8 cellular contexts compared by ENCODE assay signal in the genomic region with DNA sequence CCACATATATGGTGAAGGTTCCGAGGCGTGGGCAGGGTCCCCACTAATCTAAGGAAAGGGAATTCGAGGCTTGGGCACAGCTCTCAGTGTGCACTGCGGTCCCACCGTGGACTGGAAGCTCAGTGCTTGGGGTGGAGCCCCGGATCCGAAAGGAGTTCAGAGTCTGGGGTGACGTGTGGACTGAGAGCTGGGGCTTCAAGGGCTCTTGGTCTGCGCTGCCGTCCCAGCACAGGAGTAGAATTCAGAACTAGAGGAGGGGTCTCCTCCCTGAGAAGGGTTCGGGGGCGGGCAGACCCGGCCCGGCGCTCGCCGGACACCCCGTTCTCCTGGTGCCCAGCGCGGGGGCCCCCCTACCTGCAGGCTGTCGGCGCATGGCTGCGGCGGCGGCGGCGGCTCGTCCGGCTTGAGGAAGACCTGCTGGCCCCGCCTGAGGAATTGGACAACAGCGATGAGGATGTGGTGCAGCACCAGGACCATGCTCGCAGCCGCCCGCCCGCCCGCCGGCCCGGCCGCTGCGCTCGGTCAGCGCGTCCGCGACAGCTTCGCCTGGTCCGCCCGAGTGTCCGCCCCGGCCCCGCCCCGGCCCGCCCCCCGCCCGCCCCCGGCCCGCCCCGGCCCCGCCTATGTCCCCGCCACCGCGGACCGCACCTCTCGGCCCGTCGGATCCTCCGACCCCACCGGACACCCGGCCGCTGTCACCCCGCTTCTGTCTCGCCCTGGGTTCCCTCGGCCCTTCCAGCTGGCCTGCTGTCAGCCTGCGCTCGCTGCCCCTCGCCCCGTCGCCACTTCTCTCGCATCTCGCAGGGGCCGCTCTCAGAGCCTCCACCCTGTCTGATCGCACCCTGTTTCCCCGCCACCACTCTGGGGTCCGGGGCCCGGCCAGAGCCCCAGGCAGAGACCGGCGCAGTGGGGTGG. TPM values are rescaled to one million over a fixed set of nuclear protein-coding genes. Genes with fewer than 3 reads are reported as not detected.
DNase-seq lines count a peak whose midpoint lies in the region; ATAC-seq, FAIRE-seq and TF ChIP-seq lines count a peak whose summit lies in the region.

No MANE protein-coding gene starts in this region.

- H3K9me3 ChIP-seq in Caco-2 (no peaks in the 10 kb centered on the region), HUES64 (ENCODE audit: insufficient read depth, low read depth, low read length) (no peaks in the 10 kb centered on the region), heart right ventricle (no peaks in the 10 kb centered on the region), prostate gland (no peaks in the 10 kb centered on the region)

- no TSS peak for BruUV-seq in Caco-2 (replicated peaks; lab: Mats Ljungman, UMichigan)

- WGBS in HUES64 = 7% methylated on average over 87 of the region's 87 CpGs
- WGBS in heart right ventricle, 2 donors = 3 to 4% methylated on average over 71 to 87 of the region's 87 CpGs
- WGBS in prostate gland = 5% methylated on average over 43 of the region's 87 CpGs

- H3K27me3 ChIP-seq in Caco-2 (replicated peaks; ENCODE audit: control insufficient read depth, insufficient read depth, low read length) = peaks cover 12% of the 10 kb centered on the region
- H3K27me3 ChIP-seq in HUES64 (ENCODE audit: insufficient read depth, low read length) = peaks cover 69% of the 10 kb centered on the region
- peaks cover 0 to 47% (median 0%) of the 10 kb centered on the region in 7 donors for H3K27me3 ChIP-seq in heart right ventricle
- peaks cover 2% of the 10 kb centered on the region for H3K27me3 ChIP-seq in prostate gland (replicated peaks; ENCODE audit: insufficient read depth)

- H3K36me3 ChIP-seq in Caco-2 (ENCODE audit: control insufficient read depth, insufficient read depth, low read length) (no peaks in the 10 kb centered on the region), HUES64 (ENCODE audit: insufficient read depth, low read length) (no peaks in the 10 kb centered on the region), heart right ventricle (no peaks in the 10 kb centered on the region), prostate gland (no peaks in the 10 kb centered on the region)

- H3K4me3 ChIP-seq in Caco-2 (ENCODE audit: low read depth, low read length) (peak overlapping the region; percentile 52), HUES64 (ENCODE audit: low read length) (peak overlapping the region; percentile 52), heart right ventricle (peak overlapping the region; percentile 58 to 75 (median 72)), prostate gland (peak overlapping the region; percentile 32 to 46)

- H3K4me1 ChIP-seq in Caco-2 (peaks cover 5% of the 10 kb centered on the region; the same call in 1 of the 2 replicates), HUES64 (ENCODE audit: insufficient read depth, low read length) (peaks cover 6% of the 10 kb centered on the region), heart right ventricle (peaks cover 8 to 57% (median 33%) of the 10 kb centered on the region in 9 donors), prostate gland (replicated peaks) (no peaks in the 10 kb centered on the region)

- DNase-seq in Caco-2 (peak in 1 of 2 experiments; percentile 63), heart right ventricle (peak in 1 of 2 donors; percentile 63), prostate gland (ENCODE audit: low spot score) (peak; percentile 15), NCI-H2029 treated with DMSO at 0.1 percent for 48 hours (lab: John Stamatoyannopoulos, UW) (no peak), RCC 7860 (ENCODE audit: low spot score) (no peak)

- ATAC-seq in heart right ventricle (peak; percentile 64 to 85 (median 75)), HG03520 (IDR thresholded peaks at IDR 0.05; ENCODE audit: unreplicated experiment) (no peak)

- TF ChIP-seq POLR2A in prostate gland (IDR thresholded peaks at IDR 0.05) = peak; percentile 23

- H3K9ac ChIP-seq in HUES64 (ENCODE audit: low read depth, low read length) = no peak overlapping the region

- no peaks in the 10 kb centered on the region for H3K4me1 Mint-ChIP-seq in Caco-2 (ENCODE audit: low read depth, unreplicated experiment)
- H3K4me1 Mint-ChIP-seq in activated naive CD4-positive, alpha-beta T cell treated with anti-CD3 and anti-CD28 coated beads, Interleukin-2, amount 50 U/mL, for 24 hours = no peaks in the 10 kb centered on the region

- peak overlapping the region; percentile 61 for H3K4me3 Mint-ChIP-seq in Caco-2 (ENCODE audit: unreplicated experiment)
- H3K4me3 Mint-ChIP-seq in activated naive CD4-positive, alpha-beta T cell treated with anti-CD3 and anti-CD28 coated beads, Interleukin-2, amount 50 U/mL, for 24 hours = peak overlapping the region; percentile 65

- H3K27ac ChIP-seq in HUES64 (ENCODE audit: low read depth, low read length) (no peak overlapping the region), heart right ventricle (peak overlapping the region; percentile 58 to 84 (median 73)), prostate gland (peak overlapping the region in 1 of 2 donors; percentile 8)

- CTCF ChIA-PET in Caco-2 (lab: Charles Lee) = interaction anchor here (0.7 to 6.2 kb wide), 8 partner anchors 42 to 171 kb away, joined by 3 to 56 read pairs (median 6); no protein-coding TSS in a partner anchor

- no peak overlapping the region for H3K27ac Mint-ChIP-seq in Caco-2 (ENCODE audit: unreplicated experiment)
- no peak overlapping the region for H3K27ac Mint-ChIP-seq in activated naive CD4-positive, alpha-beta T cell treated with anti-CD3 and anti-CD28 coated beads, Interleukin-2, amount 50 U/mL, for 24 hours

- TF ChIP-seq CTCF in Caco-2 (IDR thresholded peaks at IDR 0.05; ENCODE audit: insufficient read depth in 1 of 2, low read depth in 1 of 2, low read length in 1 of 2, severe bottlenecking in 1 of 2, unreplicated experiment in 1 of 2) (no peak), heart right ventricle (IDR thresholded peaks at IDR 0.05) (no peak), prostate gland (IDR thresholded peaks at IDR 0.05) (no peak)

- no peaks in the 10 kb centered on the region for H3K9me3 Mint-ChIP-seq in Caco-2 (ENCODE audit: unreplicated experiment)
- no peaks in the 10 kb centered on the region for H3K9me3 Mint-ChIP-seq in activated naive CD4-positive, alpha-beta T cell treated with anti-CD3 and anti-CD28 coated beads, Interleukin-2, amount 50 U/mL, for 24 hours

- H3K36me3 Mint-ChIP-seq in Caco-2 (ENCODE audit: insufficient read depth, unreplicated experiment) = no peaks in the 10 kb centered on the region
- H3K36me3 Mint-ChIP-seq in activated naive CD4-positive, alpha-beta T cell treated with anti-CD3 and anti-CD28 coated beads, Interleukin-2, amount 50 U/mL, for 24 hours = no peaks in the 10 kb centered on the region

- no peak for FAIRE-seq in RCC 7860 (lab: Jason Lieb, UNC)

- POLR2A ChIA-PET in Caco-2 (lab: Charles Lee) = no interaction called here

- peaks cover 9% of the 10 kb centered on the region for H3K27me3 Mint-ChIP-seq in Caco-2 (ENCODE audit: insufficient read depth, unreplicated experiment)
- peaks cover 2% of the 10 kb centered on the region for H3K27me3 Mint-ChIP-seq in activated naive CD4-positive, alpha-beta T cell treated with anti-CD3 and anti-CD28 coated beads, Interleukin-2, amount 50 U/mL, for 24 hours

- intact Hi-C loops in Caco-2 (cut with micrococcal nuclease; ENCODE audit: unreplicated experiment) (no loop called here), heart right ventricle (cut with DNase I) (loop anchor here in 9 of 10 donors (1.0 to 10.0 kb wide), 10 partner anchors 43 to 171 kb away; no protein-coding TSS in a partner anchor), prostate gland (cut with DNase I) (loop anchor here (2.0 kb wide), 1 partner anchor 43 kb away; no protein-coding TSS in a partner anchor)

RNA-seq across cellular contexts. Expression of a gene that starts 32.1 kb away (rescaled TPM):
- total RNA-seq in Caco-2 (2022) (1.2 and 1.4 TPM in 2 replicates), heart right ventricle (10 to 100 TPM; 10.4 to 44.4 (median 30.2) TPM), prostate gland (10 to 100 TPM; 24.2 to 47.7 TPM)
- polyA plus RNA-seq in HUES64 (2013, experiment 1 of 2) = 2.4 TPM
- 4.8 TPM for polyA plus RNA-seq in HUES64 (2013, experiment 2 of 2)
- polyA plus RNA-seq in heart right ventricle = 10 to 100 TPM; 28.4 to 47.6 TPM
